Comparison of ENCODE assay signal across 20 cellular contexts in genomic region chrX:83934220-83934619, GRCh38.
DNase-seq lines count a peak whose midpoint lies in the region; ATAC-seq, FAIRE-seq and TF ChIP-seq lines count a peak whose summit lies in the region.
"Had no signal": no experiment of that assay in that cellular context is flagged by ENCODE, and none has a peak within 500 bp of the region (broad histone marks: within the 10 kb centered on the region; RNA-seq: fewer than 3 reads in every experiment).

No MANE protein-coding gene starts in this region.

- no peak for TF ChIP-seq EP300 in esophagus muscularis mucosa (IDR thresholded peaks at IDR 0.05)

- H3K27me3 ChIP-seq in BE2C: no peaks in the 10 kb centered on the region
- no peaks in the 10 kb centered on the region for H3K27me3 ChIP-seq in Panc1 (ENCODE audit: control insufficient read depth, insufficient read depth, low read length)
- no peaks in the 10 kb centered on the region for H3K27me3 ChIP-seq in esophagus muscularis mucosa
- H3K27me3 ChIP-seq: cardiac muscle cell, heart left ventricle had no signal

- in situ Hi-C loops in Panc1 (cut with HindIII; ENCODE audit: low pct_unique_long_range_greater_than_20kb, low sequenced_read_pairs): no loop called here

- H3K9ac ChIP-seq in kidney (ENCODE audit: low read length in 2 of 2): no peak overlapping the region

- 58% methylated on average over 2 of the region's 2 CpGs for WGBS in esophagus muscularis mucosa

- DNase-seq in BE2C (no peak), Panc1 (ENCODE audit: low read depth, low spot score) (no peak), kidney (no peak), occipital lobe (lab: John Stamatoyannopoulos, UW) (no peak), retina (no peak), esophagus muscularis mucosa (ENCODE audit: extremely low spot score) (no peak)
- DNase-seq: activated CD4-positive, alpha-beta T cell treated with anti-CD3 and anti-CD28 coated beads, Interleukin-2, amount 10 ng/mL, durations not matched to agents 24 days and 14 days; GDM1; heart left ventricle; immature natural killer cell; lower lobe of right lung; NCI-H1694; NCI-H446; small intestine; stimulated activated CD4-positive, alpha-beta T cell treated with anti-CD3 and anti-CD28 coated beads, Interleukin-4, amount 100 ng/mL, for 4 hours had no signal

- CTCF ChIA-PET in HEK293 (lab: Yijun Ruan, JAX) (interaction anchor here (0.8 to 1.2 kb wide), 2 partner anchors 299 to 465 kb away, joined by 3 read pairs; no protein-coding TSS in a partner anchor), Panc1 (lab: Charles Lee) (no interaction called here)

- H3K4me1 ChIP-seq in BE2C (no peaks in the 10 kb centered on the region), HEK293 (ENCODE audit: control insufficient read depth, insufficient read depth, low read length) (no peaks in the 10 kb centered on the region), Panc1 (ENCODE audit: control insufficient read depth, insufficient read depth, low read length) (no peaks in the 10 kb centered on the region), kidney (ENCODE audit: control insufficient read depth in 1 of 2, insufficient read depth in 1 of 2, low read depth in 1 of 2, low read length in 2 of 2) (no peaks in the 10 kb centered on the region), esophagus muscularis mucosa (no peaks in the 10 kb centered on the region)
- H3K4me1 ChIP-seq: Caco-2, heart left ventricle, lower lobe of right lung had no signal

- ATAC-seq in Panc1: no peak
- no peak for ATAC-seq in HG03442 (IDR thresholded peaks at IDR 0.05; ENCODE audit: unreplicated experiment)
- ATAC-seq: heart left ventricle, lower lobe of right lung had no signal

- TF ChIP-seq POLR2A in esophagus muscularis mucosa (IDR thresholded peaks at IDR 0.05; ENCODE audit: low read depth): no peak

- TF ChIP-seq CTCF in BE2C (IDR thresholded peaks at IDR 0.05; ENCODE audit: low read depth, low read length): peak; percentile 20; the same call in 1 of the 2 replicates
- peak; percentile 52; the same call in 1 of the 2 replicates for TF ChIP-seq CTCF in HEK293 (tag by site-specific recombination; IDR thresholded peaks at IDR 0.05)
- peak; percentile 22; the same call in 1 of the 2 replicates for TF ChIP-seq CTCF in Panc1 (IDR thresholded peaks at IDR 0.05)
- peak; percentile 5 for TF ChIP-seq CTCF in kidney (IDR thresholded peaks at IDR 0.05; ENCODE audit: borderline replicate concordance, extremely low read depth, insufficient read depth)
- no peak for TF ChIP-seq CTCF in esophagus muscularis mucosa (IDR thresholded peaks at IDR 0.05)

- no peak overlapping the region for H3K4me3 ChIP-seq in BE2C (ENCODE audit: low read depth, low read length)
- no peak overlapping the region for H3K4me3 ChIP-seq in HEK293 (ENCODE audit: low read depth, low read length)
- no peak overlapping the region for H3K4me3 ChIP-seq in Panc1 (ENCODE audit: low read depth in 2 of 2, low read length in 2 of 2)
- no peak overlapping the region for H3K4me3 ChIP-seq in kidney (ENCODE audit: low read length in 2 of 2)
- no peak overlapping the region for H3K4me3 ChIP-seq in esophagus muscularis mucosa
- H3K4me3 ChIP-seq: cardiac muscle cell, heart left ventricle, lower lobe of right lung had no signal

- BruUV-seq in Panc1 (replicated peaks; lab: Mats Ljungman, UMichigan): no TSS peak

- POLR2A ChIA-PET in HEK293 (lab: Yijun Ruan, JAX) (no interaction called here), Panc1 (lab: Charles Lee) (no interaction called here)

- H3K9me3 ChIP-seq in BE2C (no peaks in the 10 kb centered on the region), HEK293 (ENCODE audit: control insufficient read depth, insufficient read depth, low read depth, low read length) (no peaks in the 10 kb centered on the region; the same call in 1 of the 2 replicates), Panc1 (ENCODE audit: control insufficient read depth, insufficient read depth, low read depth, low read length) (no peaks in the 10 kb centered on the region), kidney (ENCODE audit: control insufficient read depth in 1 of 2, low read length in 2 of 2) (no peaks in the 10 kb centered on the region), esophagus muscularis mucosa (no peaks in the 10 kb centered on the region)
- H3K9me3 ChIP-seq: Caco-2, heart left ventricle, lower lobe of right lung had no signal

- intact Hi-C loops in Panc1 (cut with micrococcal nuclease; ENCODE audit: unreplicated experiment) (no loop called here), kidney (cut with DNase I) (no loop called here), esophagus muscularis mucosa (cut with DNase I) (no loop called here)

- FAIRE-seq in kidney (lab: Jason Lieb, UNC): no peak
- FAIRE-seq: small intestine, urothelium cell line had no signal

- H3K27ac ChIP-seq in HEK293 (ENCODE audit: extremely low read depth, low read depth, low read length) (no peak overlapping the region), Panc1 (ENCODE audit: low read length) (no peak overlapping the region), kidney (ENCODE audit: low read depth in 2 of 2, low read length in 2 of 2) (no peak overlapping the region), esophagus muscularis mucosa (replicated peaks in 1 of 4) (no peak overlapping the region)
- H3K27ac ChIP-seq: cardiac muscle cell, heart left ventricle, lower lobe of right lung had no signal

- H3K36me3 ChIP-seq in BE2C (no peaks in the 10 kb centered on the region), HEK293 (ENCODE audit: control insufficient read depth in 2 of 2, insufficient read depth in 1 of 2, low read length in 2 of 2) (no peaks in the 10 kb centered on the region), Panc1 (ENCODE audit: control insufficient read depth, insufficient read depth, low read length) (no peaks in the 10 kb centered on the region), kidney (ENCODE audit: control insufficient read depth in 1 of 2, insufficient read depth in 2 of 2, low read length in 2 of 2) (no peaks in the 10 kb centered on the region), esophagus muscularis mucosa (no peaks in the 10 kb centered on the region)
- H3K36me3 ChIP-seq: cardiac muscle cell, heart left ventricle, lower lobe of right lung had no signal

TF ChIP-seq in HEK293, 187 proteins besides CTCF, POLR2A, EP300 and RAD21:
- TF ChIP-seq, protein P1, sequence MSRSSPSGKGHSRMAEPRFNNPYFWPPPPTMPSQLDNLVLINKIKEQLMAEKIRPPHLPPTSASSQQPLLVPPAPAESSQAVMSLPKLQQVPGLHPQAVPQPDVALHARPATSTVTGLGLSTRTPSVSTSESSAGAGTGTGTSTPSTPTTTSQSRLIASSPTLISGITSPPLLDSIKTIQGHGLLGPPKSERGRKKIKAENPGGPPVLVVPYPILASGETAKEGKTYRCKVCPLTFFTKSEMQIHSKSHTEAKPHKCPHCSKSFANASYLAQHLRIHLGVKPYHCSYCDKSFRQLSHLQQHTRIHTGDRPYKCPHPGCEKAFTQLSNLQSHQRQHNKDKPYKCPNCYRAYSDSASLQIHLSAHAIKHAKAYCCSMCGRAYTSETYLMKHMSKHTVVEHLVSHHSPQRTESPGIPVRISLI (tag by site-specific recombination; IDR thresholded peaks at IDR 0.05): no peak
- no peak for TF ChIP-seq ZNF211 (tag by site-specific recombination; IDR thresholded peaks at IDR 0.05; ENCODE audit: low read depth)
- no peak for TF ChIP-seq IKZF3 (tag by site-specific recombination; IDR thresholded peaks at IDR 0.05)
- no peak for TF ChIP-seq ZNF777 (tag by site-specific recombination; IDR thresholded peaks at IDR 0.05; ENCODE audit: borderline replicate concordance)
- TF ChIP-seq, protein P2, sequence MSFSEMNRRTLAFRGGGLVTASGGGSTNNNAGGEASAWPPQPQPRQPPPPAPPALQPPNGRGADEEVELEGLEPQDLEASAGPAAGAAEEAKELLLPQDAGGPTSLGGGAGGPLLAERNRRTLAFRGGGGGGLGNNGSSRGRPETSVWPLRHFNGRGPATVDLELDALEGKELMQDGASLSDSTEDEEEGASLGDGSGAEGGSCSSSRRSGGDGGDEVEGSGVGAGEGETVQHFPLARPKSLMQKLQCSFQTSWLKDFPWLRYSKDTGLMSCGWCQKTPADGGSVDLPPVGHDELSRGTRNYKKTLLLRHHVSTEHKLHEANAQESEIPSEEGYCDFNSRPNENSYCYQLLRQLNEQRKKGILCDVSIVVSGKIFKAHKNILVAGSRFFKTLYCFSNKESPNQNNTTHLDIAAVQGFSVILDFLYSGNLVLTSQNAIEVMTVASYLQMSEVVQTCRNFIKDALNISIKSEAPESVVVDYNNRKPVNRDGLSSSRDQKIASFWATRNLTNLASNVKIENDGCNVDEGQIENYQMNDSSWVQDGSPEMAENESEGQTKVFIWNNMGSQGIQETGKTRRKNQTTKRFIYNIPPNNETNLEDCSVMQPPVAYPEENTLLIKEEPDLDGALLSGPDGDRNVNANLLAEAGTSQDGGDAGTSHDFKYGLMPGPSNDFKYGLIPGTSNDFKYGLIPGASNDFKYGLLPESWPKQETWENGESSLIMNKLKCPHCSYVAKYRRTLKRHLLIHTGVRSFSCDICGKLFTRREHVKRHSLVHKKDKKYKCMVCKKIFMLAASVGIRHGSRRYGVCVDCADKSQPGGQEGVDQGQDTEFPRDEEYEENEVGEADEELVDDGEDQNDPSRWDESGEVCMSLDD (tag by site-specific recombination; IDR thresholded peaks at IDR 0.05): no peak
- TF ChIP-seq ZBTB48 (tag by site-specific recombination; IDR thresholded peaks at IDR 0.05): no peak
- no peak for TF ChIP-seq SP7 (tag by site-specific recombination; IDR thresholded peaks at IDR 0.05)
- peak; percentile 37 for TF ChIP-seq ZNF654 (tag by site-specific recombination; IDR thresholded peaks at IDR 0.05; ENCODE audit: low read depth)

Comparison
In these comparisons a context has a peak if more than half of its experiments do, and no peak if none do; other contexts are left out.
1. CTCF ChIP-seq: peak in BE2C (single experiment), HEK293 (single experiment), Panc1 (single experiment) and kidney (single experiment); none in esophagus muscularis mucosa (0 of 3).